ENCODE assay signal across 8 cellular contexts in genomic region chr11:73154178-73154577, GRCh38. TPM values are rescaled to one million over a fixed set of nuclear protein-coding genes. Genes with fewer than 3 reads are reported as not detected.
DNase-seq lines count a peak whose midpoint lies in the region; ATAC-seq and TF ChIP-seq lines count a peak whose summit lies in the region.

No MANE protein-coding gene starts in this region.

- H3K27me3 Mint-ChIP-seq in activated naive CD8-positive, alpha-beta T cell = no peaks in the 10 kb centered on the region
- H3K27me3 Mint-ChIP-seq in stimulated activated memory B cell treated with anti-CD40 and anti-IgM and Interleukin-4, amounts not matched to agents 10 μg/mL and 1 μg/mL and 100 μg/mL, for 72 hours = no peaks in the 10 kb centered on the region
- H3K27me3 Mint-ChIP-seq in Calu3 (ENCODE audit: unreplicated experiment) = no peaks in the 10 kb centered on the region

- H3K36me3 Mint-ChIP-seq in activated naive CD8-positive, alpha-beta T cell = no peaks in the 10 kb centered on the region
- no peaks in the 10 kb centered on the region for H3K36me3 Mint-ChIP-seq in stimulated activated memory B cell treated with anti-CD40 and anti-IgM and Interleukin-4, amounts not matched to agents 10 μg/mL and 1 μg/mL and 100 μg/mL, for 72 hours
- no peaks in the 10 kb centered on the region for H3K36me3 Mint-ChIP-seq in Calu3 (ENCODE audit: insufficient read depth, unreplicated experiment)

- TF ChIP-seq CTCF in Calu3 (IDR thresholded peaks at IDR 0.05; ENCODE audit: unreplicated experiment) = no peak

- H3K4me3 Mint-ChIP-seq in activated naive CD8-positive, alpha-beta T cell = peak overlapping the region; percentile 42
- H3K4me3 Mint-ChIP-seq in stimulated activated memory B cell treated with anti-CD40 and anti-IgM and Interleukin-4, amounts not matched to agents 10 μg/mL and 1 μg/mL and 100 μg/mL, for 72 hours = peak overlapping the region; percentile 65
- no peak overlapping the region for H3K4me3 Mint-ChIP-seq in Calu3 (ENCODE audit: low read depth, unreplicated experiment)

- H3K9me3 Mint-ChIP-seq in activated naive CD8-positive, alpha-beta T cell (ENCODE audit: low read depth) = no peaks in the 10 kb centered on the region
- peaks cover 2% of the 10 kb centered on the region for H3K9me3 Mint-ChIP-seq in stimulated activated memory B cell treated with anti-CD40 and anti-IgM and Interleukin-4, amounts not matched to agents 10 μg/mL and 1 μg/mL and 100 μg/mL, for 72 hours
- H3K9me3 Mint-ChIP-seq in Calu3 (ENCODE audit: low read depth, unreplicated experiment) = no peaks in the 10 kb centered on the region

- peaks cover 62% of the 10 kb centered on the region for H3K4me1 Mint-ChIP-seq in activated naive CD8-positive, alpha-beta T cell (ENCODE audit: low read depth)
- peaks cover 96% of the 10 kb centered on the region for H3K4me1 Mint-ChIP-seq in stimulated activated memory B cell treated with anti-CD40 and anti-IgM and Interleukin-4, amounts not matched to agents 10 μg/mL and 1 μg/mL and 100 μg/mL, for 72 hours
- H3K4me1 Mint-ChIP-seq in Calu3 (ENCODE audit: low read depth, unreplicated experiment) = peaks cover 12% of the 10 kb centered on the region

- no peaks in the 10 kb centered on the region for H3K36me3 ChIP-seq in KOPT-K1 (ENCODE audit: insufficient read depth, low read length)

- intact Hi-C loops in Calu3 (cut with micrococcal nuclease; ENCODE audit: unreplicated experiment) = no loop called here

- ATAC-seq in GM18498 (IDR thresholded peaks at IDR 0.05; ENCODE audit: unreplicated experiment) (peak; percentile 41), GM21526 (IDR thresholded peaks at IDR 0.05; ENCODE audit: low FRiP score, unreplicated experiment) (peak; percentile 38)
- ATAC-seq in stimulated activated memory B cell treated with anti-CD40 and anti-IgM and Interleukin-4, amounts not matched to agents 10 μg/mL and 1 μg/mL and 100 μg/mL, for 72 hours = peak; percentile 63

- H3K27ac ChIP-seq in KOPT-K1 (ENCODE audit: low read depth, low read length, poor library complexity, severe bottlenecking) = peak overlapping the region; percentile 90

- H3K9me3 ChIP-seq in KOPT-K1 (ENCODE audit: insufficient read depth, low read length, poor library complexity, severe bottlenecking) = no peaks in the 10 kb centered on the region

- BruUV-seq in Calu3 (replicated peaks; lab: Mats Ljungman, UMichigan) = no TSS peak

- peak overlapping the region; percentile 77 for H3K27ac Mint-ChIP-seq in activated naive CD8-positive, alpha-beta T cell
- peak overlapping the region; percentile 86 for H3K27ac Mint-ChIP-seq in stimulated activated memory B cell treated with anti-CD40 and anti-IgM and Interleukin-4, amounts not matched to agents 10 μg/mL and 1 μg/mL and 100 μg/mL, for 72 hours
- H3K27ac Mint-ChIP-seq in Calu3 (ENCODE audit: unreplicated experiment) = no peak overlapping the region

- DNase-seq in OCI-M2 (lab: John Stamatoyannopoulos, UW; ENCODE audit: unreplicated experiment) (no peak), NCI-H2171 (lab: John Stamatoyannopoulos, UW) (no peak), Calu3 (no peak)

- CTCF ChIA-PET in Calu3 (lab: Charles Lee) = no interaction called here

RNA-seq across cellular contexts. Expression of gene FCHSD2, which starts 12.1 kb away (rescaled TPM):
- total RNA-seq in Calu3 (2022) = 16.2 and 16.4 TPM in 2 replicates
